Comparison of ENCODE assay signal across 7 cellular contexts in genomic region chr11:61507962-61508824, GRCh38. TPM values are rescaled to one million over a fixed set of nuclear protein-coding genes. Genes with fewer than 3 reads are reported as not detected.
DNase-seq lines count a peak whose midpoint lies in the region; ATAC-seq, FAIRE-seq and TF ChIP-seq lines count a peak whose summit lies in the region.

Gene LRRC10B (plus strand): TSS chr11:61508749. CDS start chr11:61508999, 250 bp downstream.

- H3K4me3 ChIP-seq in iPS-11a (ENCODE audit: low read depth, low read length), result peak within 1 kb of the TSS; percentile 43

- peak; percentile 13 for FAIRE-seq in GM12891 (lab: Jason Lieb, UNC)

- H3K36me3 Mint-ChIP-seq in activated T-cell treated with anti-CD3 and anti-CD28 coated beads, Interleukin-2, amount 50 U/mL, for 24 hours (ENCODE audit: low read depth), result no peaks in the 10 kb centered on the region

- H3K4me3 Mint-ChIP-seq in activated T-cell treated with anti-CD3 and anti-CD28 coated beads, Interleukin-2, amount 50 U/mL, for 24 hours, result peak within 1 kb of the TSS; percentile 47

- H3K9me3 Mint-ChIP-seq in activated T-cell treated with anti-CD3 and anti-CD28 coated beads, Interleukin-2, amount 50 U/mL, for 24 hours, result no peaks in the 10 kb centered on the region

- peaks cover 69% of the 10 kb centered on the region for H3K27me3 Mint-ChIP-seq in activated T-cell treated with anti-CD3 and anti-CD28 coated beads, Interleukin-2, amount 50 U/mL, for 24 hours

- no peak for TF ChIP-seq POLR2A in GM12891 (IDR thresholded peaks at IDR 0.05; ENCODE audit: low read depth, low read length)

- ATAC-seq in GM21825 (IDR thresholded peaks at IDR 0.05; ENCODE audit: unreplicated experiment), result no peak
- ATAC-seq in GM18867 (IDR thresholded peaks at IDR 0.05; ENCODE audit: unreplicated experiment), result no peak

- H3K4me1 Mint-ChIP-seq in activated T-cell treated with anti-CD3 and anti-CD28 coated beads, Interleukin-2, amount 50 U/mL, for 24 hours (ENCODE audit: low read depth), result peaks cover 10% of the 10 kb centered on the region

- DNase-seq in GM12891 (ENCODE audit: insufficient read length, low spot score), result peak; percentile 61
- peak; percentile 80 to 84 for DNase-seq in NCI-H1930 (lab: John Stamatoyannopoulos, UW)
- DNase-seq in activated T-cell treated with anti-CD3 and anti-CD28 coated beads, Interleukin-2, amount 50 U/mL, for 24 hours, result peak; percentile 55
- peak; percentile 34 for DNase-seq in stimulated activated CD4-positive, alpha-beta T cell treated with anti-CD3 and anti-CD28 coated beads, Interleukin-12 subunit alpha, Interleukin-12 subunit beta, amount 100 ng/mL, for 4 hours

- H3K27ac Mint-ChIP-seq in activated T-cell treated with anti-CD3 and anti-CD28 coated beads, Interleukin-2, amount 50 U/mL, for 24 hours, result no peak within 1 kb of the TSS

TF ChIP-seq in GM12891, 5 proteins besides CTCF, POLR2A, EP300 and RAD21:
- no peak for TF ChIP-seq SPI1 (IDR thresholded peaks at IDR 0.05; ENCODE audit: low read depth, low read length)

RNA-seq across cellular contexts. Expression of gene LRRC10B, which starts in this region (rescaled TPM):
- not detected for polyA plus RNA-seq in GM12891 (2012; ENCODE audit: low read depth, missing spikeins)
